ENCODE assay signal across 16 cellular contexts in the genomic region with DNA sequence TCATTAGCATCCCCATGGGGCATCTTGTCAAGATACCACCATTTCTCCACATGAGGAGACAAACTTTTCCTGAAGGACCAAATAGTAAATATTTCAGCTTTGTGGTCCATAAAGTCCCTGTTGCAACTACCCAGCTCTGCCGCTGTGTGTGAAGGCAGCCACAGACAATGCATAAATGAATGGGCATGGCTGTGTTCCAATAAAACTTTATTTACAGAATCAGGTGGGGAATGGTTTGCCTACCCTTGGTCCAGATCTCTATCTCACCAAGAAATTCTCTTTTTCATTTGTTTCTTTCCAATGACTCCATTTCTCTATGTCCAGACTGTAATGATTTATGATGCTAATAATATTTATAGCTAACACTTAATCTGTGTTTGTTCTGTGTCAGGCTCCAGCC.
DNase-seq lines count a peak whose midpoint lies in the region; ATAC-seq and TF ChIP-seq lines count a peak whose summit lies in the region.
"Had no signal": no experiment of that assay in that cellular context is flagged by ENCODE, and none has a peak within 500 bp of the region (broad histone marks: within the 10 kb centered on the region; RNA-seq: fewer than 3 reads in every experiment).

No MANE protein-coding gene starts in this region.

- H3K27ac ChIP-seq in adrenal gland: peak overlapping the region in 3 of 5 donors; percentile 2 to 91 (median 69)
- H3K27ac ChIP-seq in liver (ENCODE audit: low read depth in 1 of 2, low read length in 2 of 2): peak overlapping the region; percentile 75 to 93
- H3K27ac ChIP-seq: BLaER1 had no signal

- WGBS in adrenal gland, 4 donors: 97 to 100% (median 98%) methylated on average over 1 of the region's 1 CpG
- WGBS in liver: 67% methylated on average over 1 of the region's 1 CpG

- no peaks in the 10 kb centered on the region for H3K27me3 ChIP-seq in adrenal gland
- H3K27me3 ChIP-seq in liver (ENCODE audit: control insufficient read depth in 4 of 4, insufficient read depth in 4 of 4, low read length in 3 of 4): no peaks in the 10 kb centered on the region
- H3K27me3 ChIP-seq: BE2C, BLaER1 had no signal

- intact Hi-C loops in adrenal gland (cut with DNase I) (no loop called here), left ventricle myocardium superior (cut with micrococcal nuclease) (no loop called here)

- no peaks in the 10 kb centered on the region for H3K9me3 ChIP-seq in adrenal gland (replicated peaks in 1 of 3)
- no peaks in the 10 kb centered on the region for H3K9me3 ChIP-seq in liver (ENCODE audit: control insufficient read depth in 4 of 4, low read length in 3 of 4)
- H3K9me3 ChIP-seq: BE2C, BLaER1 had no signal

- TF ChIP-seq POLR2A in adrenal gland (IDR thresholded peaks at IDR 0.05): no peak

- peaks cover 48 to 61% of the 10 kb centered on the region in 2 donors for H3K4me1 ChIP-seq in adrenal gland (replicated peaks in 1 of 2)
- H3K4me1 ChIP-seq in liver (ENCODE audit: control insufficient read depth in 4 of 4, insufficient read depth in 4 of 4, low read length in 3 of 4): peaks cover 0 to 48% (median 39%) of the 10 kb centered on the region in 4 donors
- H3K4me1 ChIP-seq: BLaER1 had no signal

- ATAC-seq in left ventricle myocardium superior (no peak), GM21576 (IDR thresholded peaks at IDR 0.05; ENCODE audit: unreplicated experiment) (no peak), HG03280 (IDR thresholded peaks at IDR 0.05; ENCODE audit: unreplicated experiment) (no peak)
- ATAC-seq: CD8-positive, alpha-beta T cell had no signal

- peak overlapping the region in 1 of 2 donors; percentile 41 for H3K9ac ChIP-seq in liver (ENCODE audit: low read depth in 1 of 2, low read length in 2 of 2)
- H3K9ac ChIP-seq: BLaER1 had no signal

- DNase-seq in adrenal gland (no peak), left ventricle myocardium superior (no peak)
- DNase-seq: 8988T; ACHN; BE2C; C1 segment of cervical spinal cord; Caco-2; Calu3; CD4-positive, alpha-beta T cell; CD8-positive, alpha-beta T cell; DMS79 treated with DMSO at 0.1 percent for 48 hours; GF-D8 had no signal

- H3K4me3 ChIP-seq in adrenal gland: no peak overlapping the region
- H3K4me3 ChIP-seq in liver (ENCODE audit: low read depth in 1 of 3, low read length in 3 of 3): no peak overlapping the region
- H3K4me3 ChIP-seq: BLaER1 had no signal

- H3K36me3 ChIP-seq in adrenal gland (replicated peaks in 1 of 2) (no peaks in the 10 kb centered on the region), liver (ENCODE audit: control insufficient read depth in 4 of 4, insufficient read depth in 3 of 4, low read depth in 1 of 4, low read length in 3 of 4) (no peaks in the 10 kb centered on the region)
- H3K36me3 ChIP-seq: BE2C, BLaER1 had no signal

- no peak for TF ChIP-seq RAD21 in liver (IDR thresholded peaks at IDR 0.05)

- TF ChIP-seq CTCF in adrenal gland (IDR thresholded peaks at IDR 0.05) (no peak), liver (IDR thresholded peaks at IDR 0.05; ENCODE audit: low read depth, low read length, missing input control) (no peak)

TF ChIP-seq in liver, 16 proteins besides CTCF, POLR2A, EP300 and RAD21:
- TF ChIP-seq FOXA2 (IDR thresholded peaks at IDR 0.05): no peak
- TF ChIP-seq HNF4G (IDR thresholded peaks at IDR 0.05): no peak
- no peak for TF ChIP-seq HNF4A (conservative IDR thresholded peaks at IDR 0.05)
- TF ChIP-seq JUND (IDR thresholded peaks at IDR 0.05): no peak
- no peak for TF ChIP-seq REST (IDR thresholded peaks at IDR 0.05)
- TF ChIP-seq, protein P1, sequence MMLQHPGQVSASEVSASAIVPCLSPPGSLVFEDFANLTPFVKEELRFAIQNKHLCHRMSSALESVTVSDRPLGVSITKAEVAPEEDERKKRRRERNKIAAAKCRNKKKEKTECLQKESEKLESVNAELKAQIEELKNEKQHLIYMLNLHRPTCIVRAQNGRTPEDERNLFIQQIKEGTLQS (IDR thresholded peaks at IDR 0.05): no peak
